15 cellular contexts compared by ENCODE assay signal in genomic region chr12:50425859-50426258, GRCh38. TPM values are rescaled to one million over a fixed set of nuclear protein-coding genes. Genes with fewer than 3 reads are reported as not detected.
DNase-seq lines count a peak whose midpoint lies in the region; ATAC-seq and TF ChIP-seq lines count a peak whose summit lies in the region.
"Had no signal": no experiment of that assay in that cellular context is flagged by ENCODE, and none has a peak within 500 bp of the region (broad histone marks: within the 10 kb centered on the region; RNA-seq: fewer than 3 reads in every experiment).

No MANE protein-coding gene starts in this region.

- peak overlapping the region; percentile 34 for H3K27ac Mint-ChIP-seq in Calu3 (ENCODE audit: unreplicated experiment)
- peak overlapping the region; percentile 57; the same call in 1 of the 2 replicates for H3K27ac Mint-ChIP-seq in HFFc6
- H3K27ac Mint-ChIP-seq in activated T-helper 17 cell treated with anti-CD3 and anti-CD28 coated beads, Interleukin-2, amount 50 U/mL, for 72 hours, result peak overlapping the region; percentile 71
- H3K27ac Mint-ChIP-seq in naive B cell, result peak overlapping the region in 5 of 6 donors; percentile 3 to 76 (median 40)

- no peaks in the 10 kb centered on the region for H3K27me3 ChIP-seq in aorta (ENCODE audit: control insufficient read depth in 1 of 2, insufficient read depth in 2 of 2, low read length in 1 of 2)
- no peaks in the 10 kb centered on the region for H3K27me3 ChIP-seq in BE2C
- H3K27me3 ChIP-seq: neutrophil had no signal

- no peaks in the 10 kb centered on the region for H3K4me1 ChIP-seq in aorta (ENCODE audit: control insufficient read depth in 1 of 2, insufficient read depth in 2 of 2, low read length in 2 of 2)
- H3K4me1 ChIP-seq in BE2C, result peaks cover 9% of the 10 kb centered on the region; the same call in 1 of the 2 replicates

- DNase-seq in Calu3, result no peak
- DNase-seq in HFFc6, result no peak
- no peak for DNase-seq in naive B cell
- no peak for DNase-seq in aorta
- no peak for DNase-seq in BE2C
- DNase-seq: activated B cell treated with CpG ODN at 0.5 μM for 24 hours; activated effector memory CD4-positive, alpha-beta T cell treated with Interleukin-2 at 50 U/mL for 16 hours; central memory CD4-positive, alpha-beta T cell; Kasumi-1; kidney had no signal

- H3K4me1 Mint-ChIP-seq in Calu3 (ENCODE audit: low read depth, unreplicated experiment), result peaks cover 10% of the 10 kb centered on the region
- H3K4me1 Mint-ChIP-seq in HFFc6 (ENCODE audit: low read depth), result peaks cover 9% of the 10 kb centered on the region
- H3K4me1 Mint-ChIP-seq in activated T-helper 17 cell treated with anti-CD3 and anti-CD28 coated beads, Interleukin-2, amount 50 U/mL, for 72 hours, result peaks cover 13% of the 10 kb centered on the region
- H3K4me1 Mint-ChIP-seq in naive B cell, result peaks cover 0 to 11% (median 7%) of the 10 kb centered on the region in 3 donors
- H3K4me1 Mint-ChIP-seq: activated B cell treated with CpG ODN at 0.5 μM for 24 hours had no signal

- no TSS peak for BruUV-seq in Calu3 (replicated peaks; lab: Mats Ljungman, UMichigan)

- H3K36me3 ChIP-seq in aorta (ENCODE audit: control insufficient read depth in 1 of 2, insufficient read depth in 2 of 2, low read length in 1 of 2), result peaks cover 0 to 2% of the 10 kb centered on the region in 2 donors
- peaks cover 27% of the 10 kb centered on the region for H3K36me3 ChIP-seq in BE2C

- no peak overlapping the region for H3K4me3 ChIP-seq in aorta (ENCODE audit: low read length in 2 of 2)
- no peak overlapping the region for H3K4me3 ChIP-seq in BE2C (ENCODE audit: low read depth, low read length)

- intact Hi-C loops in Calu3 (cut with micrococcal nuclease; ENCODE audit: unreplicated experiment) (no loop called here), aorta (cut with DNase I) (no loop called here)

- ATAC-seq in activated T-helper 17 cell treated with anti-CD3 and anti-CD28 coated beads, Interleukin-2, amount 50 U/mL, for 72 hours (replicated peaks), result no peak
- ATAC-seq in naive B cell (ENCODE audit: low read depth in 2 of 2) (no peak), aorta (ENCODE audit: low FRiP score) (no peak)
- no peak for ATAC-seq in activated CD4-positive, CD25-positive, alpha-beta regulatory T cell treated with anti-CD3 and anti-CD28 coated beads, Interleukin-2, amount 50 U/mL, for 24 hours

- WGBS in aorta, 2 donors, result 54 to 64% methylated on average over 4 of the region's 4 CpGs

- H3K27me3 Mint-ChIP-seq in Calu3 (ENCODE audit: unreplicated experiment) (no peaks in the 10 kb centered on the region), HFFc6 (ENCODE audit: insufficient read depth) (no peaks in the 10 kb centered on the region), naive B cell (no peaks in the 10 kb centered on the region)
- no peaks in the 10 kb centered on the region for H3K27me3 Mint-ChIP-seq in activated T-helper 17 cell treated with anti-CD3 and anti-CD28 coated beads, Interleukin-2, amount 50 U/mL, for 72 hours
- H3K27me3 Mint-ChIP-seq: activated B cell treated with CpG ODN at 0.5 μM for 24 hours had no signal

- TF ChIP-seq CTCF in Calu3 (IDR thresholded peaks at IDR 0.05; ENCODE audit: unreplicated experiment) (no peak), HFFc6 (IDR thresholded peaks at IDR 0.05) (no peak), BE2C (IDR thresholded peaks at IDR 0.05; ENCODE audit: low read depth, low read length) (no peak)

- no peaks in the 10 kb centered on the region for H3K9me3 Mint-ChIP-seq in Calu3 (ENCODE audit: low read depth, unreplicated experiment)
- no peaks in the 10 kb centered on the region for H3K9me3 Mint-ChIP-seq in HFFc6
- no peaks in the 10 kb centered on the region for H3K9me3 Mint-ChIP-seq in activated T-helper 17 cell treated with anti-CD3 and anti-CD28 coated beads, Interleukin-2, amount 50 U/mL, for 72 hours
- H3K9me3 Mint-ChIP-seq in naive B cell, result no peaks in the 10 kb centered on the region
- H3K9me3 Mint-ChIP-seq: activated B cell treated with CpG ODN at 0.5 μM for 24 hours had no signal

- H3K4me3 Mint-ChIP-seq in Calu3 (ENCODE audit: low read depth, unreplicated experiment), result no peak overlapping the region
- no peak overlapping the region for H3K4me3 Mint-ChIP-seq in HFFc6
- H3K4me3 Mint-ChIP-seq in activated T-helper 17 cell treated with anti-CD3 and anti-CD28 coated beads, Interleukin-2, amount 50 U/mL, for 72 hours, result no peak overlapping the region
- no peak overlapping the region for H3K4me3 Mint-ChIP-seq in naive B cell
- H3K4me3 Mint-ChIP-seq: activated B cell treated with CpG ODN at 0.5 μM for 24 hours had no signal

- CTCF ChIA-PET in Calu3 (lab: Charles Lee), result no interaction called here

- H3K36me3 Mint-ChIP-seq in Calu3 (ENCODE audit: insufficient read depth, unreplicated experiment) (peaks cover 27% of the 10 kb centered on the region), HFFc6 (ENCODE audit: low read depth) (peaks cover 10% of the 10 kb centered on the region), naive B cell (peaks cover 9 to 10% of the 10 kb centered on the region in 2 donors)
- H3K36me3 Mint-ChIP-seq in activated T-helper 17 cell treated with anti-CD3 and anti-CD28 coated beads, Interleukin-2, amount 50 U/mL, for 72 hours (ENCODE audit: low read depth), result peaks cover 70% of the 10 kb centered on the region

- H3K27ac ChIP-seq in aorta (ENCODE audit: low read depth in 1 of 2, low read length in 2 of 2), result no peak overlapping the region
- H3K27ac ChIP-seq: neutrophil, RWPE1 had no signal

- H3K9me3 ChIP-seq in aorta (ENCODE audit: control insufficient read depth, low read length) (no peaks in the 10 kb centered on the region), BE2C (no peaks in the 10 kb centered on the region)
- H3K9me3 ChIP-seq: neutrophil had no signal

RNA-seq across cellular contexts. Expression of gene LARP4, which starts 25.2 kb away (rescaled TPM):
- total RNA-seq in Calu3 (2022) (57.7 and 67.6 TPM in 2 replicates), aorta (10 to 100 TPM; 54.9 to 57.8 TPM)
- total RNA-seq in HFFc6 (2021; fragmentation: NEBNext Ultra II Directional; extraction: Animal tissue kit (Norgen Biotek cat#: 25700)), result 10 to 100 TPM; 51.3 to 59.6 (median 57.2) TPM
- total RNA-seq in activated T-helper 17 cell treated with anti-CD3 and anti-CD28 coated beads, Interleukin-2, amount 50 U/mL, for 72 hours, result 10 to 100 TPM; 35.2 to 80.7 TPM
- polyA plus RNA-seq in naive B cell (ENCODE audit: low read depth in 6 of 6) (10 to 100 TPM; 16.1 to 32.6 (median 20.3) TPM), aorta (10 to 100 TPM in 1 of 2 donors, 1 to 10 TPM in 1; 9.3 to 14.7 TPM)
- 26.5 TPM for polyA plus RNA-seq in BE2C (2012; ENCODE audit: insufficient read depth, insufficient read length, low read depth)

RNA-seq across cellular contexts. Expression of gene FAM186A, which starts 29.4 kb away (rescaled TPM):
- total RNA-seq in Calu3 (2022) (not detected in 2 replicates), aorta (not detected)
- total RNA-seq in HFFc6 (2021; fragmentation: NEBNext Ultra II Directional; extraction: Animal tissue kit (Norgen Biotek cat#: 25700)), result not detected
- not detected for total RNA-seq in activated T-helper 17 cell treated with anti-CD3 and anti-CD28 coated beads, Interleukin-2, amount 50 U/mL, for 72 hours
- polyA plus RNA-seq in naive B cell (ENCODE audit: low read depth in 6 of 6) (under 1 TPM in 1 of 6 donors, not detected in 5; 0.15 TPM), aorta (under 1 TPM in 1 of 2 donors, not detected in 1; under 0.01 TPM)
- not detected for polyA plus RNA-seq in BE2C (2012; ENCODE audit: insufficient read depth, insufficient read length, low read depth)
- total RNA-seq: activated B cell treated with CpG ODN at 0.5 μM for 24 hours, kidney had no signal
- polyA plus RNA-seq: fibroblast of lung had no signal
